ENCODE assay signal across 14 cellular contexts in genomic region chr17:72152392-72152727, GRCh38. TPM values are rescaled to one million over a fixed set of nuclear protein-coding genes. Genes with fewer than 3 reads are reported as not detected.
DNase-seq lines count a peak whose midpoint lies in the region; TF ChIP-seq lines count a peak whose summit lies in the region.
"Had no signal": no experiment of that assay in that cellular context is flagged by ENCODE, and none has a peak within 500 bp of the region (broad histone marks: within the 10 kb centered on the region; RNA-seq: fewer than 3 reads in every experiment).

No MANE protein-coding gene starts in this region.

- no peaks in the 10 kb centered on the region for H3K27me3 ChIP-seq in HUES48 (ENCODE audit: control insufficient read depth, insufficient read depth, low read length)
- H3K27me3 ChIP-seq in breast epithelium = no peaks in the 10 kb centered on the region
- no peaks in the 10 kb centered on the region for H3K27me3 ChIP-seq in iPS-20b (ENCODE audit: insufficient read depth, low read length)
- no peaks in the 10 kb centered on the region for H3K27me3 ChIP-seq in thyroid gland

- DNase-seq in breast epithelium (ENCODE audit: low spot score in 2 of 2) = no peak
- DNase-seq in thyroid gland = no peak
- DNase-seq in NOMO-1 treated with dmso at 0.1 percent for 144 hours (lab: John Stamatoyannopoulos, UW; ENCODE audit: unreplicated experiment) = no peak
- DNase-seq in COLO668 (lab: John Stamatoyannopoulos, UW; ENCODE audit: unreplicated experiment) = no peak
- DNase-seq in SIG-M5 (lab: John Stamatoyannopoulos, UW) = no peak
- DNase-seq: activated B cell treated with CpG ODN at 0.5 μM for 24 hours; activated CD8-positive, alpha-beta memory T cell treated with anti-CD3 and anti-CD28 coated beads, Interleukin-2, amount 50 U/mL, for 48 hours; dermis blood vessel endothelial cell; NCI-H1694 treated with DMSO at 0.1 percent for 48 hours; NCI-H82 had no signal

- no peak for TF ChIP-seq POLR2A in breast epithelium (IDR thresholded peaks at IDR 0.05)
- no peak for TF ChIP-seq POLR2A in thyroid gland (IDR thresholded peaks at IDR 0.05)

- H3K4me1 ChIP-seq in HUES48 (ENCODE audit: control insufficient read depth, insufficient read depth, low read length) (peaks cover 30% of the 10 kb centered on the region), breast epithelium (peaks cover 0 to 13% of the 10 kb centered on the region in 2 donors), iPS-20b (ENCODE audit: insufficient read depth, low read length) (peaks cover 22% of the 10 kb centered on the region), thyroid gland (peaks cover 16 to 19% of the 10 kb centered on the region in 2 donors)

- H3K9ac ChIP-seq in HUES48 (ENCODE audit: low read depth, low read length) = no peak overlapping the region
- H3K9ac ChIP-seq in iPS-20b (ENCODE audit: low read depth, low read length) = peak overlapping the region; percentile 72; the same call in 1 of the 2 replicates

- intact Hi-C loops in breast epithelium (cut with DNase I; ENCODE audit: low total_unique reads) (no loop called here), thyroid gland (cut with DNase I) (no loop called here)

- TF ChIP-seq CTCF in breast epithelium (IDR thresholded peaks at IDR 0.05) = no peak
- no peak for TF ChIP-seq CTCF in thyroid gland (IDR thresholded peaks at IDR 0.05)

- H3K4me3 ChIP-seq in HUES48 (ENCODE audit: low read depth, low read length) = no peak overlapping the region
- no peak overlapping the region for H3K4me3 ChIP-seq in breast epithelium
- H3K4me3 ChIP-seq in iPS-20b (ENCODE audit: low read length) = no peak overlapping the region
- H3K4me3 ChIP-seq in thyroid gland (replicated peaks in 1 of 3) = no peak overlapping the region
- H3K4me3 ChIP-seq: SK-N-MC had no signal

- H3K9me3 ChIP-seq in HUES48 (ENCODE audit: control insufficient read depth, insufficient read depth, low read length) = no peaks in the 10 kb centered on the region
- no peaks in the 10 kb centered on the region for H3K9me3 ChIP-seq in breast epithelium
- H3K9me3 ChIP-seq in iPS-20b (ENCODE audit: insufficient read depth, low read depth, low read length) = no peaks in the 10 kb centered on the region
- H3K9me3 ChIP-seq in thyroid gland = no peaks in the 10 kb centered on the region

- H3K36me3 ChIP-seq in HUES48 (ENCODE audit: control insufficient read depth, insufficient read depth, low read length) = no peaks in the 10 kb centered on the region
- no peaks in the 10 kb centered on the region for H3K36me3 ChIP-seq in breast epithelium
- H3K36me3 ChIP-seq in iPS-20b (ENCODE audit: insufficient read depth, low read depth, low read length) = no peaks in the 10 kb centered on the region
- H3K36me3 ChIP-seq in thyroid gland = no peaks in the 10 kb centered on the region

- H3K27ac ChIP-seq in HUES48 (ENCODE audit: low read depth, low read length) (peak overlapping the region; percentile 97), breast epithelium (peak overlapping the region; percentile 81 to 85), iPS-20b (ENCODE audit: low read length) (no peak overlapping the region), thyroid gland (peak overlapping the region in 2 of 3 donors; percentile 75 to 87)
- H3K27ac ChIP-seq: SK-N-MC had no signal

- WGBS in thyroid gland, 2 donors = 50 to 51% methylated on average over 1 of the region's 1 CpG

RNA-seq across cellular contexts. Expression of gene SOX9, which starts 31.5 kb away (rescaled TPM):
- total RNA-seq in breast epithelium (10 to 100 TPM in 2 of 3 donors, 1 to 10 TPM in 1; 3.0 to 47.7 (median 15.7) TPM), thyroid gland (10 to 100 TPM; 15.5 to 32.6 (median 23.3) TPM)
- total RNA-seq: natural killer cell treated with Interleukin-12 subunit alpha and Interleukin-12 subunit beta and Interleukin-15 and Interleukin-18, amount 100 ng/mL, for 72 hours had no signal
